Comparison of ENCODE assay signal across 1 cellular context in genomic region chr17:76709077-76709950, GRCh38.
TF ChIP-seq lines count a peak whose summit lies in the region.

No MANE protein-coding gene starts in this region.

TF ChIP-seq in HEK293, 187 proteins besides CTCF, POLR2A, EP300 and RAD21 (continued from another document and continues in another):
- TF ChIP-seq ZNF280C (tag by site-specific recombination; IDR thresholded peaks at IDR 0.05): no peak
- TF ChIP-seq ZBTB20 (tag by site-specific recombination; IDR thresholded peaks at IDR 0.05): peak; percentile 43; the same call in 1 of the 2 replicates
- no peak for TF ChIP-seq ZNF585B (tag by site-specific recombination; IDR thresholded peaks at IDR 0.05)
- no peak for TF ChIP-seq RBAK (tag by site-specific recombination; IDR thresholded peaks at IDR 0.05)
- TF ChIP-seq ZNF398 (tag by site-specific recombination; IDR thresholded peaks at IDR 0.05): peak; percentile 98
- TF ChIP-seq SCRT1 (tag by site-specific recombination; IDR thresholded peaks at IDR 0.05; ENCODE audit: borderline replicate concordance): no peak; the same call in 1 of the 2 replicates
- no peak for TF ChIP-seq KLF7 (tag by site-specific recombination; IDR thresholded peaks at IDR 0.05; ENCODE audit: borderline replicate concordance)
- no peak for TF ChIP-seq YY2 (tag by site-specific recombination; IDR thresholded peaks at IDR 0.05)
- peak; percentile 23; the same call in 1 of the 2 replicates for TF ChIP-seq BCL11A (tag by site-specific recombination; IDR thresholded peaks at IDR 0.05; ENCODE audit: low read depth)
- no peak for TF ChIP-seq ZNF677 (tag by site-specific recombination; IDR thresholded peaks at IDR 0.05)
- TF ChIP-seq ZNF658 (tag by site-specific recombination; IDR thresholded peaks at IDR 0.05): no peak
- peak; percentile 25 for TF ChIP-seq ZNF335 (tag by site-specific recombination; conservative IDR thresholded peaks at IDR 0.05)
- TF ChIP-seq PBX3 (CRISPR knock-in tag; IDR thresholded peaks at IDR 0.05): no peak; the same call in none of the 2 replicates
- peak; percentile 32 for TF ChIP-seq ZBTB26 (tag by site-specific recombination; optimal IDR thresholded peaks at IDR 0.05)
- TF ChIP-seq KLF10 (tag by site-specific recombination; IDR thresholded peaks at IDR 0.05): peak; percentile 97
- TF ChIP-seq ZNF302 (tag by site-specific recombination; IDR thresholded peaks at IDR 0.05; ENCODE audit: low read depth): no peak
- no peak for TF ChIP-seq ZNF37A (tag by site-specific recombination; IDR thresholded peaks at IDR 0.05)
- TF ChIP-seq ZSCAN4 (tag by site-specific recombination; IDR thresholded peaks at IDR 0.05): 0 out of 2 replicates have a peak, but pooled peaks have one; percentile 11
- TF ChIP-seq MZF1 (tag by site-specific recombination; IDR thresholded peaks at IDR 0.05; ENCODE audit: borderline replicate concordance): no peak
- TF ChIP-seq ZNF610 (tag by site-specific recombination; IDR thresholded peaks at IDR 0.05; ENCODE audit: borderline replicate concordance): no peak
- TF ChIP-seq ZNF830 (tag by site-specific recombination; IDR thresholded peaks at IDR 0.05; ENCODE audit: low read depth): no peak
- peak; percentile 56; the same call in 1 of the 2 replicates for TF ChIP-seq IKZF3 (tag by site-specific recombination; IDR thresholded peaks at IDR 0.05)
- TF ChIP-seq ZNF777 (tag by site-specific recombination; IDR thresholded peaks at IDR 0.05; ENCODE audit: borderline replicate concordance): no peak
- no peak for TF ChIP-seq SCRT2 (tag by site-specific recombination; IDR thresholded peaks at IDR 0.05)
- no peak for TF ChIP-seq ZNF645 (tag by site-specific recombination; IDR thresholded peaks at IDR 0.05)
- no peak for TF ChIP-seq HOXD13 (CRISPR knock-in tag; IDR thresholded peaks at IDR 0.05; ENCODE audit: borderline replicate concordance)
- TF ChIP-seq GFI1B (tag by site-specific recombination; IDR thresholded peaks at IDR 0.05): no peak
- 0 out of 2 replicates have a peak, but pooled peaks have one; percentile 46 for TF ChIP-seq ZNF660 (tag by site-specific recombination; IDR thresholded peaks at IDR 0.05)
- TF ChIP-seq ZNF140 (tag by site-specific recombination; IDR thresholded peaks at IDR 0.05): no peak
- no peak for TF ChIP-seq ZNF274 (IDR thresholded peaks at IDR 0.05; ENCODE audit: low read length)
- no peak for TF ChIP-seq ZNF274 (tag by site-specific recombination; IDR thresholded peaks at IDR 0.05; ENCODE audit: borderline replicate concordance)
- TF ChIP-seq ZNF544 (tag by site-specific recombination; IDR thresholded peaks at IDR 0.05): no peak
- no peak for TF ChIP-seq SALL2 (tag by site-specific recombination; IDR thresholded peaks at IDR 0.05; ENCODE audit: borderline replicate concordance)
- TF ChIP-seq ZNF362 (tag by site-specific recombination; IDR thresholded peaks at IDR 0.05): no peak
- peak; percentile 29; the same call in 1 of the 2 replicates for TF ChIP-seq ZNF324 (tag by site-specific recombination; IDR thresholded peaks at IDR 0.05)
- TF ChIP-seq ZNF433 (tag by site-specific recombination; IDR thresholded peaks at IDR 0.05; ENCODE audit: low read depth): no peak
- TF ChIP-seq MEIS1 (CRISPR knock-in tag; IDR thresholded peaks at IDR 0.05; ENCODE audit: borderline replicate concordance): peak; percentile 18; the same call in 1 of the 2 replicates
- peak; percentile 89 for TF ChIP-seq ZNF629 (tag by site-specific recombination; IDR thresholded peaks at IDR 0.05)
- TF ChIP-seq ZNF157 (tag by site-specific recombination; IDR thresholded peaks at IDR 0.05): no peak
- no peak for TF ChIP-seq PRDM1 (tag by site-specific recombination; IDR thresholded peaks at IDR 0.05)
- TF ChIP-seq ZNF211 (tag by site-specific recombination; IDR thresholded peaks at IDR 0.05; ENCODE audit: low read depth): no peak
- TF ChIP-seq ZNF280D (tag by site-specific recombination; IDR thresholded peaks at IDR 0.05): no peak
- TF ChIP-seq ZBTB11 (tag by site-specific recombination; conservative IDR thresholded peaks at IDR 0.05; ENCODE audit: low read depth): no peak
